In genomic region chr4:177315767-177316490, GRCh38 we compare ENCODE assay signal across 12 cellular contexts. TPM values are rescaled to one million over a fixed set of nuclear protein-coding genes. Genes with fewer than 3 reads are reported as not detected.
DNase-seq lines count a peak whose midpoint lies in the region; ATAC-seq, FAIRE-seq and TF ChIP-seq lines count a peak whose summit lies in the region.
"Had no signal": no experiment of that assay in that cellular context is flagged by ENCODE, and none has a peak within 500 bp of the region (broad histone marks: within the 10 kb centered on the region; RNA-seq: fewer than 3 reads in every experiment).

No MANE protein-coding gene starts in this region.

- H4K20me1 ChIP-seq in GM12878 (ENCODE audit: control insufficient read depth, insufficient read depth): no peaks in the 10 kb centered on the region
- H4K20me1 ChIP-seq: BLaER1 treated with 17β-estradiol and CSF1 and Interleukin-3, amounts not matched to agents 10 nM and 100 nM had no signal

- in situ Hi-C loops in GM12878 (cut with MboI): no loop called here

- no peaks in the 10 kb centered on the region for H3K27me3 Mint-ChIP-seq in activated naive CD4-positive, alpha-beta T cell treated with anti-CD3 and anti-CD28 coated beads, Interleukin-2, amount 50 U/mL, for 24 hours

- no peak overlapping the region for H3K9ac ChIP-seq in GM12878 (ENCODE audit: control insufficient read depth, insufficient read depth, low read length)
- H3K9ac ChIP-seq: BLaER1 treated with 17β-estradiol and CSF1 and Interleukin-3, amounts not matched to agents 10 nM and 100 nM; KMS-11 had no signal

- H3K27ac ChIP-seq in GM12878 (ENCODE audit: control insufficient read depth, insufficient read depth) (no peak overlapping the region), thoracic aorta (no peak overlapping the region), suprapubic skin (no peak overlapping the region)
- H3K27ac ChIP-seq: BLaER1 treated with 17β-estradiol and CSF1 and Interleukin-3, amounts not matched to agents 10 nM and 100 nM; KMS-11 had no signal

- no peak overlapping the region for H2AFZ ChIP-seq in GM12878 (ENCODE audit: control insufficient read depth, low read depth, low read length)

- POLR2A ChIA-PET in GM12878 (lab: Charles Lee): no interaction called here

- FAIRE-seq in GM12878 (lab: Jason Lieb, UNC): peak; percentile 56

- CTCF ChIA-PET in GM12878 (lab: Yijun Ruan, JAX): no interaction called here

- BruUV-seq in GM12878 (replicated peaks; lab: Mats Ljungman, UMichigan): no TSS peak

- peaks cover 36% of the 10 kb centered on the region for H3K4me1 Mint-ChIP-seq in activated naive CD4-positive, alpha-beta T cell treated with anti-CD3 and anti-CD28 coated beads, Interleukin-2, amount 50 U/mL, for 24 hours

- no peaks in the 10 kb centered on the region for H3K36me3 Mint-ChIP-seq in activated naive CD4-positive, alpha-beta T cell treated with anti-CD3 and anti-CD28 coated beads, Interleukin-2, amount 50 U/mL, for 24 hours
- H3K36me3 Mint-ChIP-seq: mesothelial cell of epicardium had no signal

- no peak overlapping the region for H3K27ac Mint-ChIP-seq in activated naive CD4-positive, alpha-beta T cell treated with anti-CD3 and anti-CD28 coated beads, Interleukin-2, amount 50 U/mL, for 24 hours
- H3K27ac Mint-ChIP-seq: mesothelial cell of epicardium had no signal

- RAD21 ChIA-PET in GM12878 (lab: Charles Lee; ENCODE audit: unreplicated experiment): no interaction called here

- WGBS in GM12878 (ENCODE audit: insufficient coverage, insufficient replicate concordance, low lambda C conversion rate, missing lambda C conversion rate): 50% methylated on average over 4 of the region's 4 CpGs
- WGBS in suprapubic skin: 73% methylated on average over 4 of the region's 4 CpGs

- H3K36me3 ChIP-seq in GM12878 (ENCODE audit: control insufficient read depth in 2 of 2, insufficient read depth in 2 of 2, low read length in 1 of 2) (no peaks in the 10 kb centered on the region), thoracic aorta (no peaks in the 10 kb centered on the region), suprapubic skin (no peaks in the 10 kb centered on the region)

- H3K4me1 ChIP-seq in GM12878 (ENCODE audit: control insufficient read depth, insufficient read depth, low read length): no peaks in the 10 kb centered on the region
- no peaks in the 10 kb centered on the region for H3K4me1 ChIP-seq in thoracic aorta (ENCODE audit: control insufficient read depth in 1 of 2, low read depth in 2 of 2)
- no peaks in the 10 kb centered on the region for H3K4me1 ChIP-seq in suprapubic skin

- H3K9me3 Mint-ChIP-seq in activated naive CD4-positive, alpha-beta T cell treated with anti-CD3 and anti-CD28 coated beads, Interleukin-2, amount 50 U/mL, for 24 hours: no peaks in the 10 kb centered on the region
- H3K9me3 Mint-ChIP-seq: mesothelial cell of epicardium had no signal

- intact Hi-C loops in GM12878 (cut with micrococcal nuclease; ENCODE audit: unreplicated experiment): no loop called here

- no peak for TF ChIP-seq RAD21 in GM12878 (IDR thresholded peaks at IDR 0.05; ENCODE audit: insufficient read depth, low read depth, low read length)

- no peak for TF ChIP-seq CTCF in GM12878 (IDR thresholded peaks at IDR 0.05 in 2 of 3, conservative IDR thresholded peaks at IDR 0.05 in 1 of 3; ENCODE audit: control insufficient read depth in 2 of 3, extremely low read depth in 1 of 3, insufficient read depth in 1 of 3, low read depth in 3 of 3, low read length in 3 of 3)
- TF ChIP-seq CTCF in thoracic aorta (IDR thresholded peaks at IDR 0.05): no peak
- no peak for TF ChIP-seq CTCF in omental fat pad (IDR thresholded peaks at IDR 0.05)
- no peak for TF ChIP-seq CTCF in suprapubic skin (IDR thresholded peaks at IDR 0.05)

- DNase-seq in activated naive CD4-positive, alpha-beta T cell treated with Interleukin-2 at 50 U/mL for 16 hours: no peak
- DNase-seq in GM12878 (ENCODE audit: low read depth, low spot score) (no peak), thoracic aorta (ENCODE audit: low spot score) (no peak), omental fat pad (ENCODE audit: low spot score) (no peak), suprapubic skin (ENCODE audit: low spot score in 2 of 2) (no peak)
- DNase-seq in effector CD4-positive, alpha-beta T cell: no peak
- DNase-seq: aorta had no signal

- TF ChIP-seq EP300 in GM12878 (IDR thresholded peaks at IDR 0.05; ENCODE audit: borderline replicate concordance in 1 of 2, control insufficient read depth in 1 of 2, low read depth in 2 of 2, low read length in 2 of 2) (no peak), suprapubic skin (IDR thresholded peaks at IDR 0.05) (no peak)

- H3K4me2 ChIP-seq in GM12878 (ENCODE audit: control insufficient read depth, insufficient read depth): peak overlapping the region; percentile 22; the same call in 1 of the 2 replicates
- H3K4me2 ChIP-seq: BLaER1 treated with 17β-estradiol and CSF1 and Interleukin-3, amounts not matched to agents 10 nM and 100 nM; KMS-11 had no signal

- H3K4me3 ChIP-seq in GM12878: no peak overlapping the region
- H3K4me3 ChIP-seq in thoracic aorta: peak overlapping the region; percentile 33
- H3K4me3 ChIP-seq in suprapubic skin: no peak overlapping the region
- H3K4me3 ChIP-seq: BLaER1 treated with 17β-estradiol and CSF1 and Interleukin-3, amounts not matched to agents 10 nM and 100 nM had no signal

- TF ChIP-seq POLR2A in GM12878 (IDR thresholded peaks at IDR 0.05; ENCODE audit: low read depth, low read length): no peak
- TF ChIP-seq POLR2A in suprapubic skin (IDR thresholded peaks at IDR 0.05): no peak

- peaks cover under 1% of the 10 kb centered on the region for H3K79me2 ChIP-seq in GM12878 (ENCODE audit: control insufficient read depth, insufficient read depth, low read length)

- SMC1A ChIA-PET in GM12878 (lab: Charles Lee; ENCODE audit: uncharacterized antibody, unreplicated experiment): interaction anchor here (1.0 to 1.3 kb wide), 2 partner anchors 11 to 13 kb away, joined by 3 to 4 read pairs; no protein-coding TSS in a partner anchor

- no peaks in the 10 kb centered on the region for H3K27me3 ChIP-seq in GM12878 (replicated peaks in 1 of 2; ENCODE audit: control insufficient read depth in 2 of 2, insufficient read depth in 2 of 2, low read length in 1 of 2)
- H3K27me3 ChIP-seq in thoracic aorta (replicated peaks; ENCODE audit: insufficient read depth): no peaks in the 10 kb centered on the region
- H3K27me3 ChIP-seq in suprapubic skin: no peaks in the 10 kb centered on the region
- H3K27me3 ChIP-seq: BLaER1 treated with 17β-estradiol and CSF1 and Interleukin-3, amounts not matched to agents 10 nM and 100 nM had no signal

- ATAC-seq in HG02943 (IDR thresholded peaks at IDR 0.05; ENCODE audit: low read depth, unreplicated experiment) (peak; percentile 48), GM12878 (peak; percentile 45; the same call in 2 of the 3 replicates), thoracic aorta (ENCODE audit: insufficient number of reproducible peaks, low FRiP score, low read depth) (no peak), omental fat pad (ENCODE audit: low FRiP score) (no peak)

- H3K4me3 Mint-ChIP-seq in activated naive CD4-positive, alpha-beta T cell treated with anti-CD3 and anti-CD28 coated beads, Interleukin-2, amount 50 U/mL, for 24 hours: peak overlapping the region; percentile 52
- H3K4me3 Mint-ChIP-seq: mesothelial cell of epicardium had no signal

- no peaks in the 10 kb centered on the region for H3K9me3 ChIP-seq in GM12878 (replicated peaks; ENCODE audit: control insufficient read depth, insufficient read depth, low read length)
- no peaks in the 10 kb centered on the region for H3K9me3 ChIP-seq in thoracic aorta
- H3K9me3 ChIP-seq in suprapubic skin: no peaks in the 10 kb centered on the region

TF ChIP-seq in GM12878, 131 proteins besides CTCF, POLR2A, EP300 and RAD21:
- TF ChIP-seq FOXM1 (IDR thresholded peaks at IDR 0.05; ENCODE audit: low read depth, low read length) (no peak), JUNB (IDR thresholded peaks at IDR 0.05) (peak; percentile 16; the same call in 1 of the 2 replicates), TCF12 (IDR thresholded peaks at IDR 0.05; ENCODE audit: low read depth, low read length) (no peak), ZNF207 (IDR thresholded peaks at IDR 0.05; ENCODE audit: borderline replicate concordance) (no peak), KLF5 (IDR thresholded peaks at IDR 0.05; ENCODE audit: partially characterized antibody) (no peak), STAT3 (IDR thresholded peaks at IDR 0.05; ENCODE audit: low read depth, low read length) (no peak)
TF ChIP-seq in GM12878: peak in this region for 1.

RNA-seq across cellular contexts. Expression of gene NEIL3, which starts 6.3 kb away (rescaled TPM):
- total RNA-seq in GM12878 (2013; cell fraction: nucleolus; rRNA removed): 14.3 and 14.8 TPM in 2 replicates
- total RNA-seq in GM12878 (2014; rRNA removed) (8.5 and 10.7 TPM in 2 replicates), GM12878 (2014; rRNA removed; fragmentation: Illumina TruSeq; extraction: Trizol) (9.7 and 10.6 TPM in 2 replicates), GM12878 (2021) (7.6 and 7.9 TPM in 2 replicates), thoracic aorta (not detected), omental fat pad (under 1 TPM in 1 of 4 donors, not detected in 3; 0.96 TPM), suprapubic skin (1 to 10 TPM; 1.1 to 3.1 (median 2.1) TPM)
- polyA plus RNA-seq in GM12878 (2011; ENCODE audit: low read depth): 1.4 TPM
- polyA plus RNA-seq in GM12878 (2011; rRNA removed) (13.1 and 18.9 TPM in 2 replicates), GM12878 (2014; fragmentation: Illumina TruSeq; extraction: Trizol) (9.4 and 9.5 TPM in 2 replicates), GM12878 (2014; fragmentation: Nextera tagmentation; extraction: Ambion mirVana) (1 to 10 TPM; 3.0 to 3.4 TPM), GM12878 (2014; rRNA removed) (7.1 and 7.4 TPM in 2 replicates), GM12878 (2016; fragmentation: Nextera tagmentation; extraction: Ambion mirVana) (10 to 100 TPM; 13.5 to 13.8 TPM)
- polyA plus RNA-seq in GM12878 (2011; cell fraction: cytosol; rRNA removed): 6.0 and 6.5 TPM in 2 replicates
- polyA plus RNA-seq in GM12878 (2011; cell fraction: nucleus; rRNA removed): 9.4 and 12.9 TPM in 2 replicates
- polyA plus RNA-seq in GM12878 (2012): 1.2 and 4.0 TPM in 2 replicates
- 10.6 and 12.6 TPM in 2 replicates for polyA minus RNA-seq in GM12878 (2011; rRNA and poly(A)+ RNA removed)
- 5.2 and 6.2 TPM in 2 replicates for polyA minus RNA-seq in GM12878 (2011; cell fraction: cytosol; rRNA and poly(A)+ RNA removed)
- 12.9 and 21.1 TPM in 2 replicates for polyA minus RNA-seq in GM12878 (2011; cell fraction: nucleus; rRNA and poly(A)+ RNA removed)

Comparison
In these comparisons a context has a peak if more than half of its experiments do, and no peak if none do; other contexts are left out.
1. ATAC-seq: peak in HG02943 (single experiment) and GM12878 (single experiment); none in thoracic aorta (single experiment) and omental fat pad (single experiment).